In the genomic region with DNA sequence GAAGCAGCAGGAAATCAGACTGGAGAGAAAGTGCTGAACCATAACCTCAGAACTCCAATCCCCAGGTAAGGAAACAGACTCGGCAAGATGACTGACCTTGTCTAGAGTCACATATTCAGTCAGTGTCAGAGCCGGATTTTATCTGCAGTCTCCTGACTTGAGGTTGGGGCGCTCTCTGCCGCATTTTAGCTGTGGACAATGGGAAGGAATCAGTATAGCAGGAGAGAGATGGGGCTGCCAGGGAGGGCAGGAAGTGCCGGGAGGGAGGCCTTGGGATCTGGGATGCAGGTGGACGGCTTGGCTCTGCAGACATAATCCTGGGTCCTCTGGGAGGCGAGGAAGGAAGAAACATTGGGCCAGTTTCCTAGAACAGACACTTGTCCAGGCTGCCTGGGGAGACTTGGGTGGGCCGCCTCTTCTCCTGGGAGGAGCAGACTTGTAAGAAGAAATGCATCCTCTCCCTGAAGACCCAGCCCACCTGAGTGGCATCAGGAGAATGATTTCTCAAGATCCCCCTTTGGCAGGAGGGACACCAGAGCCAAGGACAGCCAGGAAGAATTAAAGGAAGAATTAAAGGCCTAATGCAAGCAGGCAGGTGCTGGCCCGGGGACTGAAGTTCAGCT, we compare ENCODE assay signal across 2 cellular contexts.
TF ChIP-seq lines count a peak whose summit lies in the region.

No MANE protein-coding gene starts in this region.

TF ChIP-seq in GM23338, 12 proteins besides CTCF, POLR2A, EP300 and RAD21 (continues in another document):
- TF ChIP-seq ZNF114 (CRISPR knock-in tag; IDR thresholded peaks at IDR 0.05) (no peak), ZNF331 (CRISPR knock-in tag; IDR thresholded peaks at IDR 0.05; ENCODE audit: low read depth) (no peak), NANOG (IDR thresholded peaks at IDR 0.05; ENCODE audit: borderline replicate concordance) (no peak), CREB1 (CRISPR knock-in tag; IDR thresholded peaks at IDR 0.05; ENCODE audit: low read depth) (no peak), POLR2AphosphoS5 (IDR thresholded peaks at IDR 0.05; ENCODE audit: low read depth) (no peak), EZH2phosphoT487 (IDR thresholded peaks at IDR 0.05; ENCODE audit: unreplicated experiment) (no peak), REST (IDR thresholded peaks at IDR 0.05; ENCODE audit: unreplicated experiment) (no peak)
- TF ChIP-seq, protein P1, sequence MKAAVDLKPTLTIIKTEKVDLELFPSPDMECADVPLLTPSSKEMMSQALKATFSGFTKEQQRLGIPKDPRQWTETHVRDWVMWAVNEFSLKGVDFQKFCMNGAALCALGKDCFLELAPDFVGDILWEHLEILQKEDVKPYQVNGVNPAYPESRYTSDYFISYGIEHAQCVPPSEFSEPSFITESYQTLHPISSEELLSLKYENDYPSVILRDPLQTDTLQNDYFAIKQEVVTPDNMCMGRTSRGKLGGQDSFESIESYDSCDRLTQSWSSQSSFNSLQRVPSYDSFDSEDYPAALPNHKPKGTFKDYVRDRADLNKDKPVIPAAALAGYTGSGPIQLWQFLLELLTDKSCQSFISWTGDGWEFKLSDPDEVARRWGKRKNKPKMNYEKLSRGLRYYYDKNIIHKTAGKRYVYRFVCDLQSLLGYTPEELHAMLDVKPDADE (IDR thresholded peaks at IDR 0.05), result no peak
- TF ChIP-seq, protein P2, sequence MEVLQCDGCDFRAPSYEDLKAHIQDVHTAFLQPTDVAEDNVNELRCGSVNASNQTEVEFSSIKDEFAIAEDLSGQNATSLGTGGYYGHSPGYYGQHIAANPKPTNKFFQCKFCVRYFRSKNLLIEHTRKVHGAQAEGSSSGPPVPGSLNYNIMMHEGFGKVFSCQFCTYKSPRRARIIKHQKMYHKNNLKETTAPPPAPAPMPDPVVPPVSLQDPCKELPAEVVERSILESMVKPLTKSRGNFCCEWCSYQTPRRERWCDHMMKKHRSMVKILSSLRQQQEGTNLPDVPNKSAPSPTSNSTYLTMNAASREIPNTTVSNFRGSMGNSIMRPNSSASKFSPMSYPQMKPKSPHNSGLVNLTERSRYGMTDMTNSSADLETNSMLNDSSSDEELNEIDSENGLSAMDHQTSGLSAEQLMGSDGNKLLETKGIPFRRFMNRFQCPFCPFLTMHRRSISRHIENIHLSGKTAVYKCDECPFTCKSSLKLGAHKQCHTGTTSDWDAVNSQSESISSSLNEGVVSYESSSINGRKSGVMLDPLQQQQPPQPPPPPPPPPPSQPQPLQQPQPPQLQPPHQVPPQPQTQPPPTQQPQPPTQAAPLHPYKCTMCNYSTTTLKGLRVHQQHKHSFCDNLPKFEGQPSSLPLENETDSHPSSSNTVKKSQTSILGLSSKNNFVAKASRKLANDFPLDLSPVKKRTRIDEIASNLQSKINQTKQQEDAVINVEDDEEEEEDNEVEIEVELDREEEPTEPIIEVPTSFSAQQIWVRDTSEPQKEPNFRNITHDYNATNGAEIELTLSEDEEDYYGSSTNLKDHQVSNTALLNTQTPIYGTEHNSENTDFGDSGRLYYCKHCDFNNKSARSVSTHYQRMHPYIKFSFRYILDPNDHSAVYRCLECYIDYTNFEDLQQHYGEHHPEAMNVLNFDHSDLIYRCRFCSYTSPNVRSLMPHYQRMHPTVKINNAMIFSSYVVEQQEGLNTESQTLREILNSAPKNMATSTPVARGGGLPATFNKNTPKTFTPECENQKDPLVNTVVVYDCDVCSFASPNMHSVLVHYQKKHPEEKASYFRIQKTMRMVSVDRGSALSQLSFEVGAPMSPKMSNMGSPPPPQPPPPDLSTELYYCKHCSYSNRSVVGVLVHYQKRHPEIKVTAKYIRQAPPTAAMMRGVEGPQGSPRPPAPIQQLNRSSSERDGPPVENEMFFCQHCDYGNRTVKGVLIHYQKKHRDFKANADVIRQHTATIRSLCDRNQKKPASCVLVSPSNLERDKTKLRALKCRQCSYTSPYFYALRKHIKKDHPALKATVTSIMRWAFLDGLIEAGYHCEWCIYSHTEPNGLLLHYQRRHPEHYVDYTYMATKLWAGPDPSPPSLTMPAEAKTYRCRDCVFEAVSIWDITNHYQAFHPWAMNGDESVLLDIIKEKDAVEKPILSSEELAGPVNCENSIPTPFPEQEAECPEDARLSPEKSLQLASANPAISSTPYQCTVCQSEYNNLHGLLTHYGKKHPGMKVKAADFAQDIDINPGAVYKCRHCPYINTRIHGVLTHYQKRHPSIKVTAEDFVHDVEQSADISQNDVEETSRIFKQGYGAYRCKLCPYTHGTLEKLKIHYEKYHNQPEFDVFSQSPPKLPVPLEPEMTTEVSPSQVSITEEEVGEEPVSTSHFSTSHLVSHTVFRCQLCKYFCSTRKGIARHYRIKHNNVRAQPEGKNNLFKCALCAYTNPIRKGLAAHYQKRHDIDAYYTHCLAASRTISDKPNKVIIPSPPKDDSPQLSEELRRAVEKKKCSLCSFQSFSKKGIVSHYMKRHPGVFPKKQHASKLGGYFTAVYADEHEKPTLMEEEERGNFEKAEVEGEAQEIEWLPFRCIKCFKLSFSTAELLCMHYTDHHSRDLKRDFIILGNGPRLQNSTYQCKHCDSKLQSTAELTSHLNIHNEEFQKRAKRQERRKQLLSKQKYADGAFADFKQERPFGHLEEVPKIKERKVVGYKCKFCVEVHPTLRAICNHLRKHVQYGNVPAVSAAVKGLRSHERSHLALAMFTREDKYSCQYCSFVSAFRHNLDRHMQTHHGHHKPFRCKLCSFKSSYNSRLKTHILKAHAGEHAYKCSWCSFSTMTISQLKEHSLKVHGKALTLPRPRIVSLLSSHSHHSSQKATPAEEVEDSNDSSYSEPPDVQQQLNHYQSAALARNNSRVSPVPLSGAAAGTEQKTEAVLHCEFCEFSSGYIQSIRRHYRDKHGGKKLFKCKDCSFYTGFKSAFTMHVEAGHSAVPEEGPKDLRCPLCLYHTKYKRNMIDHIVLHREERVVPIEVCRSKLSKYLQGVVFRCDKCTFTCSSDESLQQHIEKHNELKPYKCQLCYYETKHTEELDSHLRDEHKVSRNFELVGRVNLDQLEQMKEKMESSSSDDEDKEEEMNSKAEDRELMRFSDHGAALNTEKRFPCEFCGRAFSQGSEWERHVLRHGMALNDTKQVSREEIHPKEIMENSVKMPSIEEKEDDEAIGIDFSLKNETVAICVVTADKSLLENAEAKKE (CRISPR knock-in tag; IDR thresholded peaks at IDR 0.05), result no peak

TF ChIP-seq in IMR-90, 13 proteins besides CTCF, POLR2A, EP300 and RAD21:
- TF ChIP-seq RCOR1 (IDR thresholded peaks at IDR 0.05; ENCODE audit: insufficient replicate concordance, low read length), result no peak
- no peak for TF ChIP-seq MAFK (IDR thresholded peaks at IDR 0.05; ENCODE audit: low read depth, low read length)
- TF ChIP-seq, protein P3, sequence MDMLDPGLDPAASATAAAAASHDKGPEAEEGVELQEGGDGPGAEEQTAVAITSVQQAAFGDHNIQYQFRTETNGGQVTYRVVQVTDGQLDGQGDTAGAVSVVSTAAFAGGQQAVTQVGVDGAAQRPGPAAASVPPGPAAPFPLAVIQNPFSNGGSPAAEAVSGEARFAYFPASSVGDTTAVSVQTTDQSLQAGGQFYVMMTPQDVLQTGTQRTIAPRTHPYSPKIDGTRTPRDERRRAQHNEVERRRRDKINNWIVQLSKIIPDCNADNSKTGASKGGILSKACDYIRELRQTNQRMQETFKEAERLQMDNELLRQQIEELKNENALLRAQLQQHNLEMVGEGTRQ (IDR thresholded peaks at IDR 0.05; ENCODE audit: low read depth, low read length), result no peak
- TF ChIP-seq MXI1 (IDR thresholded peaks at IDR 0.05; ENCODE audit: borderline replicate concordance, low read depth, low read length), result no peak
- no peak for TF ChIP-seq SMC3 (IDR thresholded peaks at IDR 0.05; ENCODE audit: low read depth, low read length)
- TF ChIP-seq CEBPB (IDR thresholded peaks at IDR 0.05; ENCODE audit: low read depth, low read length), result no peak
- no peak for TF ChIP-seq NFE2L2 (IDR thresholded peaks at IDR 0.05; ENCODE audit: low read depth, low read length)
- no peak for TF ChIP-seq ELK1 (IDR thresholded peaks at IDR 0.05; ENCODE audit: borderline replicate concordance, low read depth, low read length)
- TF ChIP-seq BHLHE40 (IDR thresholded peaks at IDR 0.05; ENCODE audit: low read depth, low read length), result no peak
- no peak for TF ChIP-seq MAZ (IDR thresholded peaks at IDR 0.05; ENCODE audit: borderline replicate concordance, low read depth, low read length)
- TF ChIP-seq RFX5 (IDR thresholded peaks at IDR 0.05; ENCODE audit: low read depth, low read length), result no peak
- TF ChIP-seq FOS (IDR thresholded peaks at IDR 0.05; ENCODE audit: low read depth, low read length), result no peak
- no peak for TF ChIP-seq CHD1 (IDR thresholded peaks at IDR 0.05; ENCODE audit: low read depth, low read length)
